In the genomic region with DNA sequence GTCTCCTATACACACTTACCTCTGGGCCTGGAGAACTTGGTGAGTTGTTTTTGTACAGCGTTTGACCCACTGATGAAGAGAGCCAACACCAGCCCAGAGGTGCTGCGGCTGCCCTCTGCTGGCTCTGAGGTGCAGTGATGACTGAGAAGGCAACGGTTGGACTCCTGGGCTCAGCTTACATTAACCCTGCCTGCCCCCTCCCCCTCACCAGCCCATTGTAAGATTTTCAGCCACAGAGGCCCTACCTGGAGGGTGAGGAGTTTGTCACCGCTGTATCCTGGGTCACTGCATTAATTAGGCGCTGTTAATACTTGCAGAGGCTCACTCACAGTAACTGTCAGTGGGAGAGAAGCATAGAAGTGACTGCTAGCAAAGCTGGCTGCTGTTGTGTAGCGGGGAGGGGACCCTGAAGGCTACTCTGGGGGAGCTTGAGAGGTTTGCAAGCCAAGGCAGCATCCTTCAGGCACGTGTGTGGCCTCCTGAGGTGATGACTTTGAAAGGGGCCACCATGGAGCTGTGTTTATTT, we compare ENCODE assay signal across 8 cellular contexts.
DNase-seq lines count a peak whose midpoint lies in the region; ATAC-seq, FAIRE-seq and TF ChIP-seq lines count a peak whose summit lies in the region.

No MANE protein-coding gene starts in this region.

- no peak for ATAC-seq in HG02840 (IDR thresholded peaks at IDR 0.05; ENCODE audit: low FRiP score, unreplicated experiment)

- peak; percentile 43 for FAIRE-seq in H54 (lab: Jason Lieb, UNC)

- no peak for TF ChIP-seq POLR2A in H54 (IDR thresholded peaks at IDR 0.05; ENCODE audit: low read depth, low read length)

- peak; percentile 40 for DNase-seq in DMS114 treated with DMSO at 0.1 percent for 48 hours (lab: John Stamatoyannopoulos, UW; ENCODE audit: unreplicated experiment)
- DNase-seq in H54 (ENCODE audit: insufficient read length, low spot score) = no peak
- peak; percentile 44 for DNase-seq in NCI-H345 (lab: John Stamatoyannopoulos, UW)
- DNase-seq in activated CD4-positive, alpha-beta T cell treated with anti-CD3 and anti-CD28 coated beads, Interleukin-2, amount 50 U/mL, for 24 hours (ENCODE audit: low read depth in 1 of 2, low spot score in 1 of 2) = peak; percentile 32 to 49
- peak; percentile 29 for DNase-seq in effector CD4-positive, alpha-beta T cell
- DNase-seq in medulla oblongata (ENCODE audit: extremely low spot score) = peak; percentile 87
- peak; percentile 45 to 52 for DNase-seq in stimulated activated CD8-positive, alpha-beta memory T cell treated with anti-CD3 and anti-CD28 coated beads, Interleukin-2, amount 100 ng/mL, for 48 hours (ENCODE audit: low read depth in 2 of 2)
